Comparison of ENCODE assay signal across 8 cellular contexts in the genomic region with DNA sequence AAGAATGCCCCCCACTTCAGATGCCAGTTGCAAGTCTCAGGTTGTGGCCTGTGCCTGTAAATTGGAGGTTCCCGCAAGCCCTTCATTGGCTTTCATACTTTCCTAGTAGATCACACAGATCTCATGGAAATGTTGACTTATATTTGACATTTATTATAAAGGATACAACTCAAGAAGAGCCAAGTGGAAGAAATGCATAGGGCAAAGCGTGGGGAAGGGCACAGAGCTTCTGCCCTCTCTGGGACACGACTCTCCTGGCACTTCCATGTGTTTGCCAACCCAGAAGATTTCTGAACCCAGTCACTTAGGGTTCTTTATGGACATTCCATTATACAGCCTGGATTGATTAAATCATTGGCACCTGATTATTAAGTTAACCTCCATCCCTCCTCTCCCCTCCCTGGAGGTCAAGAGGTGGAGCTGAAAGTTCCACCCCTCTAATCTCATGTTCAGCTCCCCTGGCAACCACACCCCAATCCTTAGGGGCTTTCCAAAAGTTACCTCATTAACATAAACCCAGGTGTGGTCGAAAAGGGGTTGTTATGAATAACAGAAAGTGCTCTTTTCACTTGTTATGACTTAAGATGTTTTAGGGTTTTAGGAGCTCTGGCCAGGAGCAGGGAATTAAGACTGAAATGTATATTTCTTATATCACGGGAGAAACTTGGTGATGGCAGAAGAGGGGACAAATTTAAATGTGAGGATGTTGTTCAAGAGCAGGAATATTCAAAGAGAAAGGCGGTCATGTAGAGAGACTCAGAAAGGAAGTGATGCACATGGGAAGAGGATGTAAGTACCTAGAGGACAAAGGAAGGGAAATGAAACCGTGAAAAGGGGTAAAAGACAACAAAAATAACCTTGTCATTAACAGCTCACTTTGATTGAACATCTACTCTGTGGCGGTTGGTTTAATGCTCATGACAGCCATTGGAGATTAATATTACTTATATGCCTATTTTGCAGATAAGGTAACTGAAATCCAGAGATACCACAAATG. TPM values are rescaled to one million over a fixed set of nuclear protein-coding genes. Genes with fewer than 3 reads are reported as not detected.
DNase-seq lines count a peak whose midpoint lies in the region; ATAC-seq and TF ChIP-seq lines count a peak whose summit lies in the region.

No MANE protein-coding gene starts in this region.

- no peak overlapping the region for H3K14ac ChIP-seq in neuronal stem cell (ENCODE audit: low read length)

- no peak overlapping the region for H3K27ac ChIP-seq in neuronal stem cell (replicated peaks; ENCODE audit: low read length)

- H3K9ac ChIP-seq in neuronal stem cell (ENCODE audit: low read depth, low read length, poor library complexity), result no peak overlapping the region

- TF ChIP-seq CTCF in GM13977 (IDR thresholded peaks at IDR 0.05; ENCODE audit: extremely low read depth, insufficient read depth, missing control alignments), result no peak

- DNase-seq in GM13977 (ENCODE audit: low spot score), result peak; percentile 40
- no peak for DNase-seq in cerebellum (ENCODE audit: low spot score)
- DNase-seq in neuronal stem cell (ENCODE audit: low spot score), result no peak
- DNase-seq in NCI-H524 (lab: John Stamatoyannopoulos, UW), result no peak
- DNase-seq in retina, result no peak

- H3K4ac ChIP-seq in neuronal stem cell (ENCODE audit: low read length), result no peak overlapping the region

- H2BK12ac ChIP-seq in neuronal stem cell (ENCODE audit: low read length), result no peak overlapping the region

- no peaks in the 10 kb centered on the region for H3K79me1 ChIP-seq in neuronal stem cell (ENCODE audit: low read depth, low read length)

- H3K9me3 ChIP-seq in neuronal stem cell (replicated peaks in 1 of 2; ENCODE audit: control insufficient read depth in 2 of 2, insufficient read depth in 1 of 2, low read depth in 1 of 2, low read length in 2 of 2), result no peaks in the 10 kb centered on the region

- no peak overlapping the region for H4K8ac ChIP-seq in neuronal stem cell (ENCODE audit: low read depth, low read length)

- ATAC-seq in GM21515 (IDR thresholded peaks at IDR 0.05; ENCODE audit: unreplicated experiment), result peak; percentile 73
- peak; percentile 76 for ATAC-seq in HG03521 (IDR thresholded peaks at IDR 0.05; ENCODE audit: unreplicated experiment)
- peak; percentile 46 for ATAC-seq in esophagus mucosa

- no peak overlapping the region for H3K4me3 ChIP-seq in neuronal stem cell (ENCODE audit: low read length in 2 of 2)

- H2BK15ac ChIP-seq in neuronal stem cell (ENCODE audit: low read length), result no peak overlapping the region

- H3K27me3 ChIP-seq in neuronal stem cell (ENCODE audit: control insufficient read depth in 3 of 3, insufficient read depth in 3 of 3, low read depth in 1 of 3, low read length in 3 of 3), result no peaks in the 10 kb centered on the region

- no CpG with 5 or more reads among the region's 8 CpGs for WGBS in neuronal stem cell (ENCODE audit: extremely low coverage in 2 of 2, insufficient read length in 2 of 2, insufficient replicate concordance in 1 of 2), 2 donors

- H2BK120ac ChIP-seq in neuronal stem cell (ENCODE audit: low read depth, low read length), result no peak overlapping the region

- no peak overlapping the region for H3K18ac ChIP-seq in neuronal stem cell (ENCODE audit: low read length)

- H3K4me1 ChIP-seq in neuronal stem cell (ENCODE audit: control insufficient read depth in 2 of 2, insufficient read depth in 1 of 2, low read depth in 1 of 2, low read length in 2 of 2), result no peaks in the 10 kb centered on the region

- no peak overlapping the region for H4K91ac ChIP-seq in neuronal stem cell (ENCODE audit: low read depth, low read length, poor library complexity)

- no peak overlapping the region for H2BK5ac ChIP-seq in neuronal stem cell (ENCODE audit: low read length)

- H2AK5ac ChIP-seq in neuronal stem cell (ENCODE audit: low read depth, low read length), result no peak overlapping the region

- in situ Hi-C loops in GM13977 (cut with MboI; ENCODE audit: low pct_unique_long_range_greater_than_20kb, low sequenced_read_pairs, unreplicated experiment), result no loop called here

- H3K36me3 ChIP-seq in neuronal stem cell (replicated peaks in 1 of 2; ENCODE audit: control insufficient read depth in 2 of 2, insufficient read depth in 2 of 2, low read length in 2 of 2), result no peaks in the 10 kb centered on the region

- no peak overlapping the region for H2AFZ ChIP-seq in neuronal stem cell (ENCODE audit: low read length)

- H3K23ac ChIP-seq in neuronal stem cell (ENCODE audit: low read depth, low read length, poor library complexity), result no peak overlapping the region

- no peak overlapping the region for H3K4me2 ChIP-seq in neuronal stem cell (ENCODE audit: insufficient read depth, low read length, poor library complexity, severe bottlenecking)

RNA-seq across cellular contexts. Expression of a gene that starts 31.8 kb away (rescaled TPM):
- total RNA-seq in esophagus mucosa (38.5 TPM), cerebellum (7.3 TPM)
- 0.06 TPM for polyA plus RNA-seq in neuronal stem cell (2013, experiment 1 of 2)
- 0.15 TPM for polyA plus RNA-seq in neuronal stem cell (2013, experiment 2 of 2)
